9 cellular contexts compared by ENCODE assay signal in genomic region chr20:19828233-19828632, GRCh38.
A peak's percentile ranks its signal among the peaks of the same experiment; 100 is the strongest.
DNase-seq lines count a peak whose midpoint lies in the region; ATAC-seq and TF ChIP-seq lines count a peak whose summit lies in the region.
"Had no signal": no experiment of that assay in that cellular context is flagged by ENCODE, and none has a peak within 500 bp of the region (broad histone marks: within the 10 kb centered on the region; RNA-seq: fewer than 3 reads in every experiment).

No MANE protein-coding gene starts in this region.

- H3K9me3 Mint-ChIP-seq in CD4-positive, alpha-beta memory T cell: no peaks in the 10 kb centered on the region

- no peak overlapping the region for H3K4me3 ChIP-seq in CD4-positive, alpha-beta memory T cell (ENCODE audit: low read length in 2 of 2)
- no peak overlapping the region for H3K4me3 ChIP-seq in OCI-LY7 (ENCODE audit: low read depth, low read length, poor library complexity, severe bottlenecking)
- H3K4me3 ChIP-seq in gastrocnemius medialis: no peak overlapping the region
- H3K4me3 ChIP-seq: SJSA1 had no signal

- peak overlapping the region in 7 of 8 donors; percentile 2 to 84 (median 66) for H3K4me3 Mint-ChIP-seq in CD4-positive, alpha-beta memory T cell

- no peaks in the 10 kb centered on the region for H3K36me3 ChIP-seq in CD4-positive, alpha-beta memory T cell (ENCODE audit: insufficient read depth, low read length)
- no peaks in the 10 kb centered on the region for H3K36me3 ChIP-seq in OCI-LY7 (ENCODE audit: insufficient read depth, low read length)
- H3K36me3 ChIP-seq in gastrocnemius medialis: no peaks in the 10 kb centered on the region
- H3K36me3 ChIP-seq: SJSA1 had no signal

- H3K4me1 Mint-ChIP-seq in CD4-positive, alpha-beta memory T cell: peaks cover 14 to 29% (median 21%) of the 10 kb centered on the region in 4 donors

- POLR2A ChIA-PET in CD4-positive, alpha-beta memory T cell (lab: Charles Lee; ENCODE audit: partially characterized antibody): no interaction called here
- POLR2A ChIA-PET in OCI-LY7 (lab: Charles Lee): interaction anchor here (0.6 to 2.4 kb wide), 7 partner anchors 11 to 1411 kb away, joined by 3 to 6 read pairs (median 4); no protein-coding TSS in a partner anchor

- 0 out of 2 replicates have a peak overlapping the region, but pooled peaks have one; percentile 32 for H2AFZ ChIP-seq in OCI-LY7 (ENCODE audit: low read length)

- peak overlapping the region; percentile 41 for H3K4me2 ChIP-seq in OCI-LY7 (ENCODE audit: low read length)

- H3K9me3 ChIP-seq in CD4-positive, alpha-beta memory T cell (ENCODE audit: control insufficient read depth in 1 of 2, low read length in 2 of 2): no peaks in the 10 kb centered on the region
- H3K9me3 ChIP-seq in OCI-LY7 (ENCODE audit: low read length) (no peaks in the 10 kb centered on the region), gastrocnemius medialis (no peaks in the 10 kb centered on the region)
- H3K9me3 ChIP-seq: SJSA1 had no signal

- CTCF ChIA-PET in CD4-positive, alpha-beta memory T cell (lab: Charles Lee; ENCODE audit: partially characterized antibody): no interaction called here
- CTCF ChIA-PET in OCI-LY7 (lab: Charles Lee; ENCODE audit: unreplicated experiment): interaction anchor here (1.5 kb wide), 1 partner anchor 16 kb away, joined by 4 read pairs; no protein-coding TSS in a partner anchor

- TF ChIP-seq CTCF in OCI-LY7 (conservative IDR thresholded peaks at IDR 0.05; ENCODE audit: low read length): peak; percentile 41
- TF ChIP-seq CTCF in gastrocnemius medialis (IDR thresholded peaks at IDR 0.05 in 4 of 5, conservative IDR thresholded peaks at IDR 0.05 in 1 of 5): peak in 2 of 5 experiments; percentile 20 to 23

- DNase-seq in CD4-positive, alpha-beta memory T cell: peak in 4 of 5 donors; percentile 9 to 26 (median 13)
- DNase-seq in OCI-LY7 (ENCODE audit: low spot score) (peak; percentile 23), epithelial cell of prostate (ENCODE audit: low read depth, low spot score) (no peak), NCI-H82 (lab: John Stamatoyannopoulos, UW) (no peak), gastrocnemius medialis (no peak)
- peak; percentile 19 to 20 for DNase-seq in stimulated activated CD4-positive, alpha-beta T cell treated with anti-CD3 and anti-CD28 coated beads, Interleukin-2, amount 100 ng/mL, for 24 hours

- peak overlapping the region in 5 of 7 donors; percentile 2 to 86 (median 77) for H3K27ac Mint-ChIP-seq in CD4-positive, alpha-beta memory T cell

- H3K9me2 ChIP-seq in OCI-LY7 (ENCODE audit: insufficient read depth, low read length): no peaks in the 10 kb centered on the region

- no peaks in the 10 kb centered on the region for H3K27me3 ChIP-seq in CD4-positive, alpha-beta memory T cell (ENCODE audit: insufficient read depth, low read length)
- no peaks in the 10 kb centered on the region for H3K27me3 ChIP-seq in gastrocnemius medialis
- H3K27me3 ChIP-seq: SJSA1 had no signal

- peaks cover 18% of the 10 kb centered on the region for H3K4me1 ChIP-seq in CD4-positive, alpha-beta memory T cell (ENCODE audit: insufficient read depth, low read length)
- H3K4me1 ChIP-seq in OCI-LY7 (ENCODE audit: insufficient read depth, low read length, poor library complexity, severe bottlenecking) (peaks cover 7% of the 10 kb centered on the region), gastrocnemius medialis (peaks cover 0 to 15% of the 10 kb centered on the region in 2 donors)

- H3K27me3 Mint-ChIP-seq in CD4-positive, alpha-beta memory T cell: peaks cover 3% of the 10 kb centered on the region in 2 donors

- intact Hi-C loops in CD4-positive, alpha-beta memory T cell (cut with micrococcal nuclease): no loop called here
- intact Hi-C loops in OCI-LY7 (cut with micrococcal nuclease; ENCODE audit: unreplicated experiment): loop anchor here (1.0 to 10.0 kb wide), 2 partner anchors 43 to 753 kb away; no protein-coding TSS in a partner anchor
- intact Hi-C loops in gastrocnemius medialis (cut with DNase I; ENCODE audit: low total_unique reads): no loop called here

- BruUV-seq in OCI-LY7 (replicated peaks; lab: Mats Ljungman, UMichigan): no TSS peak

- ATAC-seq in GM18870 (IDR thresholded peaks at IDR 0.05; ENCODE audit: unreplicated experiment): peak; percentile 91
- ATAC-seq in HG03095 (IDR thresholded peaks at IDR 0.05; ENCODE audit: unreplicated experiment): peak; percentile 94
- no peak for ATAC-seq in gastrocnemius medialis

- in situ Hi-C loops in gastrocnemius medialis (cut with MboI; ENCODE audit: low sequenced_read_pairs in 4 of 4): no loop called here

- no peaks in the 10 kb centered on the region for H3K36me3 Mint-ChIP-seq in CD4-positive, alpha-beta memory T cell

- no peaks in the 10 kb centered on the region for H3K79me2 ChIP-seq in OCI-LY7 (ENCODE audit: insufficient read depth, low read depth, low read length)

- H3K27ac ChIP-seq in CD4-positive, alpha-beta memory T cell (ENCODE audit: low read depth, low read length): no peak overlapping the region
- no peak overlapping the region for H3K27ac ChIP-seq in OCI-LY7 (ENCODE audit: low read depth, low read length, poor library complexity, severe bottlenecking)
- H3K27ac ChIP-seq in epithelial cell of prostate: peak overlapping the region; percentile 47
- no peak overlapping the region for H3K27ac ChIP-seq in gastrocnemius medialis
- H3K27ac ChIP-seq: SJSA1 had no signal

- no peaks in the 10 kb centered on the region for H4K20me1 ChIP-seq in OCI-LY7 (ENCODE audit: insufficient read depth, low read length)

- TF ChIP-seq POLR2A in gastrocnemius medialis (IDR thresholded peaks at IDR 0.05): no peak

Comparison
In these comparisons a context has a peak if more than half of its experiments do, and no peak if none do; other contexts are left out.
1. DNase-seq: peak in CD4-positive, alpha-beta memory T cell (4 of 5), OCI-LY7 (single experiment) and stimulated activated CD4-positive, alpha-beta T cell treated with anti-CD3 and anti-CD28 coated beads, Interleukin-2, amount 100 ng/mL, for 24 hours (2 of 2); none in epithelial cell of prostate (single experiment), NCI-H82 (single experiment) and gastrocnemius medialis (0 of 2).
2. ATAC-seq: peak in GM18870 (single experiment) and HG03095 (single experiment); none in gastrocnemius medialis (0 of 2).